12 cellular contexts compared by ENCODE assay signal in the genomic region with DNA sequence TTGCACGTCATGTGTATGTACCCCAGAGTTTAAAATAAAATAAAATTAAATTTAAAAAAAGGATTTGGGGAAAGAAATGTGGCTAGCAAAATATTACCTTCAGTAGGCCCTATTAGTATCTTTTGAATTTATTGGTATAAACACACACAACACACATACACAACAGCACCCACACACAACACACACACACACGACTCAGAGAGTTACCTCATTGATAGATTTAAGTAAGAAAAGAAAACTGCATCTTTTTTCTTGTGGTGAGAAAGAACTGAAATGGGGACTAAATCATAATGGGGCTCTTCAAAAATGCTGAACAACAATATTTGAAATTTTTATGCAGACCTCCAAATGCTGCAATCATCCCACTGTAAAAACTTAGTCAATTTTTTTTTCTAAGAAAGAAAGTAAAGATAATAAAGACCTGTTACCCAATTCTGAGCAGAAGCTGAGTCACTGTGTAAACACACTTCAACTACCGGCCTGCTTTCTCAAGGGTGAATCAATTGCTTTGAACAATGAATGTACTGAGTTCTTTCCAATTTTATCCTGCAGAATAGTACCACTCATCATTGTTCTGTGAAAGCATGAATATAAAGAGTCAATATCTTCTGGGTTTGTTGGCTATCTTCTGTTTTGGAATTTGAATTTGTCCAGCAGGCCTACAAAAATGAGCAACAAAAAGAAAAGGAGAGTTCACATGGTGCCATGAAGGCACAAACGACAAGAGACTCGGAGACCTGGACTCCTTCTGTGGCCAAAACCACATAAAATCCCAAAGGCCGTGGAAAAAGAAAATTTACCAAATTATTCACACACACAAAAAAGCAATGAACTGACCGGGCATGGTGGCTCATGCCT. TPM values are rescaled to one million over a fixed set of nuclear protein-coding genes. Genes with fewer than 3 reads are reported as not detected.
DNase-seq lines count a peak whose midpoint lies in the region; ATAC-seq, FAIRE-seq and TF ChIP-seq lines count a peak whose summit lies in the region.
"Had no signal": no experiment of that assay in that cellular context is flagged by ENCODE, and none has a peak within 500 bp of the region (broad histone marks: within the 10 kb centered on the region; RNA-seq: fewer than 3 reads in every experiment).

No MANE protein-coding gene starts in this region.

- no peak for TF ChIP-seq CTCF in endothelial cell of umbilical vein (IDR thresholded peaks at IDR 0.05; ENCODE audit: extremely low read depth in 1 of 2, insufficient read depth in 1 of 2, low read depth in 1 of 2, low read length in 2 of 2)

- H3K4me3 Mint-ChIP-seq in activated T-cell treated with anti-CD3 and anti-CD28 coated beads, Interleukin-2, amount 50 U/mL, for 72 hours, result no peak overlapping the region

- H3K4me1 Mint-ChIP-seq in activated T-cell treated with anti-CD3 and anti-CD28 coated beads, Interleukin-2, amount 50 U/mL, for 72 hours (ENCODE audit: low read depth), result no peaks in the 10 kb centered on the region

- H2AFZ ChIP-seq in endothelial cell of umbilical vein (ENCODE audit: low read depth, low read length), result no peak overlapping the region

- no peaks in the 10 kb centered on the region for H4K20me1 ChIP-seq in endothelial cell of umbilical vein (replicated peaks; ENCODE audit: control insufficient read depth, extremely low read depth, insufficient read depth, low read length)

- no peaks in the 10 kb centered on the region for H3K27me3 Mint-ChIP-seq in activated T-cell treated with anti-CD3 and anti-CD28 coated beads, Interleukin-2, amount 50 U/mL, for 72 hours (ENCODE audit: low read depth)

- TF ChIP-seq POLR2A in endothelial cell of umbilical vein (IDR thresholded peaks at IDR 0.05; ENCODE audit: low read depth, low read length), result no peak

- CTCF ChIA-PET in endothelial cell of umbilical vein (lab: Charles Lee), result interaction anchor here (1.3 to 1.9 kb wide), 2 partner anchors 9 to 29 kb away, joined by 3 to 9 read pairs; no protein-coding TSS in a partner anchor

- H3K27me3 ChIP-seq in endothelial cell of umbilical vein (ENCODE audit: control insufficient read depth in 2 of 2, insufficient read depth in 2 of 2, low read length in 2 of 2), result no peaks in the 10 kb centered on the region
- H3K27me3 ChIP-seq: tibial nerve had no signal

- DNase-seq in EL, result peak; percentile 34
- DNase-seq in NCI-H69 (lab: John Stamatoyannopoulos, UW), result peak; percentile 29
- peak; percentile 14 for DNase-seq in endothelial cell of umbilical vein (ENCODE audit: low read depth, low spot score)
- DNase-seq in non-pigmented ciliary epithelial cell (ENCODE audit: low read depth), result peak; percentile 58
- no peak for DNase-seq in NCI-H187 treated with DMSO at 0.1 percent for 48 hours (lab: John Stamatoyannopoulos, UW)
- DNase-seq in middle frontal gyrus (ENCODE audit: extremely low spot score, low spot score), result no peak
- no peak for DNase-seq in activated CD4-positive, CD25-positive, alpha-beta regulatory T cell (lab: John Stamatoyannopoulos, UW)
- no peak for DNase-seq in activated T-cell treated with anti-CD3 and anti-CD28 coated beads, Interleukin-2, amount 50 U/mL, for 72 hours
- DNase-seq: retina, T-helper 9 cell had no signal

- H3K27ac Mint-ChIP-seq in activated T-cell treated with anti-CD3 and anti-CD28 coated beads, Interleukin-2, amount 50 U/mL, for 72 hours, result no peak overlapping the region

- no peak for FAIRE-seq in endothelial cell of umbilical vein (lab: Jason Lieb, UNC)
- FAIRE-seq: GM12891 had no signal

- ATAC-seq in activated T-cell treated with anti-CD3 and anti-CD28 coated beads, Interleukin-2, amount 50 U/mL, for 72 hours (replicated peaks in 1 of 2), result no peak

- H3K4me3 ChIP-seq in endothelial cell of umbilical vein (replicated peaks in 1 of 3; ENCODE audit: insufficient read depth in 1 of 3, low read depth in 1 of 3, low read length in 3 of 3), result no peak overlapping the region
- H3K4me3 ChIP-seq: tibial nerve had no signal

- H3K36me3 Mint-ChIP-seq in activated T-cell treated with anti-CD3 and anti-CD28 coated beads, Interleukin-2, amount 50 U/mL, for 72 hours (ENCODE audit: insufficient read depth in 2 of 2), result no peaks in the 10 kb centered on the region

- H3K9me3 Mint-ChIP-seq in activated T-cell treated with anti-CD3 and anti-CD28 coated beads, Interleukin-2, amount 50 U/mL, for 72 hours, result peaks cover 0 to 3% of the 10 kb centered on the region in 2 donors

- H3K4me2 ChIP-seq in endothelial cell of umbilical vein (ENCODE audit: insufficient read depth, low read length), result no peak overlapping the region

- no TSS peak for BruUV-seq in endothelial cell of umbilical vein (replicated peaks; lab: Mats Ljungman, UMichigan)

- POLR2A ChIA-PET in endothelial cell of umbilical vein (lab: Charles Lee), result no interaction called here

- no peak overlapping the region for H3K27ac ChIP-seq in endothelial cell of umbilical vein (ENCODE audit: insufficient read depth, low read depth, low read length)
- H3K27ac ChIP-seq: tibial nerve had no signal

- no peaks in the 10 kb centered on the region for H3K4me1 ChIP-seq in endothelial cell of umbilical vein (ENCODE audit: control insufficient read depth, extremely low read depth, insufficient read depth, low read length)

- dilution Hi-C loops in endothelial cell of umbilical vein (cut with MboI; ENCODE audit: extremely low pct_ligation_motif_present, low sequenced_read_pairs), result no loop called here

- no peaks in the 10 kb centered on the region for H3K9me3 ChIP-seq in endothelial cell of umbilical vein (replicated peaks; ENCODE audit: control insufficient read depth, insufficient read depth, low read length)
- H3K9me3 ChIP-seq: tibial nerve had no signal

- no peaks in the 10 kb centered on the region for H3K36me3 ChIP-seq in endothelial cell of umbilical vein (ENCODE audit: control insufficient read depth in 2 of 2, extremely low read depth in 1 of 2, insufficient read depth in 2 of 2, low read length in 2 of 2)
- H3K36me3 ChIP-seq: tibial nerve had no signal

- no peak overlapping the region for H3K9ac ChIP-seq in endothelial cell of umbilical vein (replicated peaks; ENCODE audit: extremely low read depth, insufficient read depth, low read length)

- no peaks in the 10 kb centered on the region for H3K9me1 ChIP-seq in endothelial cell of umbilical vein (replicated peaks; ENCODE audit: control insufficient read depth, extremely low read depth, insufficient read depth, low read length)

- intact Hi-C loops in endothelial cell of umbilical vein (cut with micrococcal nuclease), result no loop called here

- H3K79me2 ChIP-seq in endothelial cell of umbilical vein (ENCODE audit: control insufficient read depth, insufficient read depth, low read length), result no peaks in the 10 kb centered on the region

TF ChIP-seq in endothelial cell of umbilical vein, 7 proteins besides CTCF, POLR2A, EP300 and RAD21:
- TF ChIP-seq FOS (IDR thresholded peaks at IDR 0.05; ENCODE audit: borderline replicate concordance, insufficient read depth, low read length) (peak; percentile 72), EZH2 (IDR thresholded peaks at IDR 0.05; ENCODE audit: borderline replicate concordance, low read depth, low read length, severe bottlenecking) (no peak)

RNA-seq across cellular contexts. Expression of a gene that starts 57.9 kb away (rescaled TPM):
- 164 and 186 TPM in 2 replicates for total RNA-seq in endothelial cell of umbilical vein
- polyA plus RNA-seq in endothelial cell of umbilical vein, result 40.8 and 47.2 TPM in 2 replicates
- 91.0 and 109 TPM in 2 replicates for polyA plus RNA-seq in endothelial cell of umbilical vein (2011; cell fraction: cytosol; rRNA removed)
- 77.8 and 101 TPM in 2 replicates for polyA plus RNA-seq in endothelial cell of umbilical vein (2011; cell fraction: nucleus; rRNA removed)
- 203 and 286 TPM in 2 replicates for polyA plus RNA-seq in endothelial cell of umbilical vein (2012)
- 79.3 and 82.4 TPM in 2 replicates for polyA minus RNA-seq in endothelial cell of umbilical vein
- polyA minus RNA-seq in endothelial cell of umbilical vein (2011; cell fraction: cytosol; rRNA and poly(A)+ RNA removed), result 56.9 TPM
- polyA minus RNA-seq in endothelial cell of umbilical vein (2011; cell fraction: nucleus; rRNA and poly(A)+ RNA removed), result 45.1 and 58.3 TPM in 2 replicates
- total RNA-seq in activated T-cell treated with anti-CD3 and anti-CD28 coated beads, Interleukin-2, amount 50 U/mL, for 72 hours, result 100 to 1,000 TPM; 236 to 261 TPM

Comparison
In these comparisons a context has a peak if more than half of its experiments do, and no peak if none do; other contexts are left out.
1. DNase-seq: peak in EL (single experiment), NCI-H69 (single experiment), endothelial cell of umbilical vein (single experiment) and non-pigmented ciliary epithelial cell (single experiment); none in NCI-H187 treated with DMSO at 0.1 percent for 48 hours (single experiment), middle frontal gyrus (single experiment), activated CD4-positive, CD25-positive, alpha-beta regulatory T cell (0 of 4) and activated T-cell treated with anti-CD3 and anti-CD28 coated beads, Interleukin-2, amount 50 U/mL, for 72 hours (0 of 2).